8 cellular contexts compared by ENCODE assay signal in the genomic region with DNA sequence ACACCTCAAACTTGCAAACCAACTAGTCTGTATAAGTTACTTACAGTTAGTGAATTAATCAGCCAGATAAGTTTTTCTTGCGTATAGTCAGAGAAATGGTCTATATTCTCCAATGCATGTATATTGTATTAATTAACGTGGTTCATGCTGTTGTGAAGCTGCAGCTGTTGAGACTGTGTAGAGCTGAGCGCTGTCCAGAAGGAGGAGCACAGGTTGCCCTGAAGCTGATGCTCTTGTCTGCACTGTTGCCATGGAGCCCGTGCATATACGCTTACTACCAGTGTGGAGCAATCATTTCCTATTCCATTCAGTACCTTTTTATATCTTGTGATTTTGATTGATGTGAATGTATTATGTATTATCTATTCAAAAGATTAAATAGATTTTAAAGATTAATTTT.
A peak's percentile ranks its signal among the peaks of the same experiment; 100 is the strongest.
DNase-seq lines count a peak whose midpoint lies in the region; ATAC-seq and TF ChIP-seq lines count a peak whose summit lies in the region.

No MANE protein-coding gene starts in this region.

- no peak overlapping the region for H3K9ac ChIP-seq in IMR-90 (ENCODE audit: low read depth, low read length)

- peak; percentile 47 for DNase-seq in IMR-90
- peak; percentile 31 for DNase-seq in T-helper 9 cell
- DNase-seq in effector CD8-positive, alpha-beta T cell (lab: John Stamatoyannopoulos, UW): peak; percentile 9
- DNase-seq in stimulated activated CD4-positive, alpha-beta T cell treated with anti-CD3 and anti-CD28 coated beads, TNF-alpha, amount 100 ng/mL, for 4 hours (ENCODE audit: low read depth in 3 of 3): peak in 2 of 3 experiments; percentile 2 to 32
- DNase-seq in MG63: no peak

- no peak overlapping the region for H3K14ac ChIP-seq in IMR-90 (replicated peaks; ENCODE audit: low read depth, low read length)

- H2AK5ac ChIP-seq in IMR-90 (ENCODE audit: low read depth, low read length): no peak overlapping the region

- H3K9me1 ChIP-seq in IMR-90 (ENCODE audit: insufficient read depth, low read length): no peaks in the 10 kb centered on the region

- H2BK120ac ChIP-seq in IMR-90 (ENCODE audit: low read depth, low read length): no peak overlapping the region

- H2AFZ ChIP-seq in IMR-90 (replicated peaks; ENCODE audit: low read length, poor library complexity): no peak overlapping the region

- no peak overlapping the region for H3K18ac ChIP-seq in IMR-90 (ENCODE audit: low read depth, low read length)

- TF ChIP-seq RAD21 in IMR-90 (IDR thresholded peaks at IDR 0.05; ENCODE audit: low read length): no peak

- POLR2A ChIA-PET in IMR-90 (lab: Charles Lee; ENCODE audit: unreplicated experiment): no interaction called here

- no peak overlapping the region for H3K23ac ChIP-seq in IMR-90 (ENCODE audit: low read depth, low read length)

- H3K9me3 ChIP-seq in IMR-90 (ENCODE audit: control insufficient read depth, insufficient read depth, low read length) (no peaks in the 10 kb centered on the region), MG63 (peaks cover 3% of the 10 kb centered on the region; the same call in 1 of the 2 replicates)

- no TSS peak for BruUV-seq in IMR-90 (replicated peaks; lab: Mats Ljungman, UMichigan)

- H3K56ac ChIP-seq in IMR-90 (ENCODE audit: extremely low read depth, insufficient read depth, low read length): no peak overlapping the region

- no peak overlapping the region for H2AK9ac ChIP-seq in IMR-90 (replicated peaks; ENCODE audit: low read depth, low read length, poor library complexity)

- no peak for TF ChIP-seq POLR2A in IMR-90 (IDR thresholded peaks at IDR 0.05; ENCODE audit: low read depth, low read length)

- no peak overlapping the region for H4K91ac ChIP-seq in IMR-90 (ENCODE audit: insufficient read depth, low read depth, low read length)

- no peak overlapping the region for H4K5ac ChIP-seq in IMR-90 (ENCODE audit: low read depth, low read length)

- H2BK15ac ChIP-seq in IMR-90 (ENCODE audit: low read depth, low read length): no peak overlapping the region

- in situ Hi-C loops in IMR-90 (cut with MboI; ENCODE audit: low sequenced_read_pairs): no loop called here

- no CpG with 5 or more reads among the region's 5 CpGs for WGBS in IMR-90 (ENCODE audit: extremely low coverage in 2 of 2, insufficient read length in 1 of 2), 2 experiments

- CTCF ChIA-PET in IMR-90 (lab: Yijun Ruan, JAX): no interaction called here

- H4K20me1 ChIP-seq in IMR-90 (ENCODE audit: insufficient read depth, low read length): no peaks in the 10 kb centered on the region

- H3K36me3 ChIP-seq in IMR-90 (ENCODE audit: control insufficient read depth, insufficient read depth, low read length): no peaks in the 10 kb centered on the region
- no peaks in the 10 kb centered on the region for H3K36me3 ChIP-seq in MG63

- H3K27me3 ChIP-seq in IMR-90 (ENCODE audit: control insufficient read depth, insufficient read depth, low read length) (no peaks in the 10 kb centered on the region), MG63 (no peaks in the 10 kb centered on the region)

- peak; percentile 56; the same call in 1 of the 2 replicates for ATAC-seq in IMR-90 (ENCODE audit: low read depth)
- no peak for ATAC-seq in GM19328 (IDR thresholded peaks at IDR 0.05; ENCODE audit: unreplicated experiment)
- no peak for ATAC-seq in HG03432 (IDR thresholded peaks at IDR 0.05; ENCODE audit: unreplicated experiment)

- H3K27ac ChIP-seq in IMR-90 (ENCODE audit: insufficient read depth, low read length): no peak overlapping the region

- H2BK20ac ChIP-seq in IMR-90 (ENCODE audit: low read depth, low read length): no peak overlapping the region

- no peak overlapping the region for H4K8ac ChIP-seq in IMR-90 (ENCODE audit: low read depth in 2 of 2, low read length in 2 of 2)

- no peaks in the 10 kb centered on the region for H3K4me1 ChIP-seq in IMR-90 (ENCODE audit: control insufficient read depth, insufficient read depth, low read length)

- intact Hi-C loops in IMR-90 (cut with micrococcal nuclease): no loop called here

- dilution Hi-C loops in IMR-90 (cut with HindIII; ENCODE audit: low sequenced_read_pairs, unreplicated experiment): no loop called here

- TF ChIP-seq CTCF in GM12872 (IDR thresholded peaks at IDR 0.05; ENCODE audit: insufficient read depth, low read depth, low read length) (peak; percentile 20; the same call in 2 of the 3 replicates), IMR-90 (conservative IDR thresholded peaks at IDR 0.05; ENCODE audit: low read depth, low read length) (no peak)

- H2BK5ac ChIP-seq in IMR-90 (ENCODE audit: low read depth, low read length, poor library complexity, severe bottlenecking): no peak overlapping the region

- H3K4ac ChIP-seq in IMR-90 (ENCODE audit: low read depth, low read length): no peak overlapping the region

- H3K4me3 ChIP-seq in IMR-90 (ENCODE audit: insufficient read depth, low read depth, low read length) (no peak overlapping the region), MG63 (no peak overlapping the region)

- H3K4me2 ChIP-seq in IMR-90 (ENCODE audit: low read depth, low read length): no peak overlapping the region

- H3K79me1 ChIP-seq in IMR-90 (ENCODE audit: low read depth in 1 of 2, low read length in 2 of 2): no peaks in the 10 kb centered on the region

TF ChIP-seq in IMR-90, 13 proteins besides CTCF, POLR2A, EP300 and RAD21:
- TF ChIP-seq RCOR1 (IDR thresholded peaks at IDR 0.05; ENCODE audit: insufficient replicate concordance, low read length) (no peak), CEBPB (IDR thresholded peaks at IDR 0.05; ENCODE audit: low read depth, low read length) (no peak), MAFK (IDR thresholded peaks at IDR 0.05; ENCODE audit: low read depth, low read length) (no peak), FOS (IDR thresholded peaks at IDR 0.05; ENCODE audit: low read depth, low read length) (no peak), MXI1 (IDR thresholded peaks at IDR 0.05; ENCODE audit: borderline replicate concordance, low read depth, low read length) (no peak), SMC3 (IDR thresholded peaks at IDR 0.05; ENCODE audit: low read depth, low read length) (no peak), NFE2L2 (IDR thresholded peaks at IDR 0.05; ENCODE audit: low read depth, low read length) (no peak), MAZ (IDR thresholded peaks at IDR 0.05; ENCODE audit: borderline replicate concordance, low read depth, low read length) (no peak), BHLHE40 (IDR thresholded peaks at IDR 0.05; ENCODE audit: low read depth, low read length) (no peak), CHD1 (IDR thresholded peaks at IDR 0.05; ENCODE audit: low read depth, low read length) (no peak), RFX5 (IDR thresholded peaks at IDR 0.05; ENCODE audit: low read depth, low read length) (no peak)
- TF ChIP-seq, protein P1, sequence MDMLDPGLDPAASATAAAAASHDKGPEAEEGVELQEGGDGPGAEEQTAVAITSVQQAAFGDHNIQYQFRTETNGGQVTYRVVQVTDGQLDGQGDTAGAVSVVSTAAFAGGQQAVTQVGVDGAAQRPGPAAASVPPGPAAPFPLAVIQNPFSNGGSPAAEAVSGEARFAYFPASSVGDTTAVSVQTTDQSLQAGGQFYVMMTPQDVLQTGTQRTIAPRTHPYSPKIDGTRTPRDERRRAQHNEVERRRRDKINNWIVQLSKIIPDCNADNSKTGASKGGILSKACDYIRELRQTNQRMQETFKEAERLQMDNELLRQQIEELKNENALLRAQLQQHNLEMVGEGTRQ (IDR thresholded peaks at IDR 0.05; ENCODE audit: low read depth, low read length): no peak
- TF ChIP-seq, protein P2, sequence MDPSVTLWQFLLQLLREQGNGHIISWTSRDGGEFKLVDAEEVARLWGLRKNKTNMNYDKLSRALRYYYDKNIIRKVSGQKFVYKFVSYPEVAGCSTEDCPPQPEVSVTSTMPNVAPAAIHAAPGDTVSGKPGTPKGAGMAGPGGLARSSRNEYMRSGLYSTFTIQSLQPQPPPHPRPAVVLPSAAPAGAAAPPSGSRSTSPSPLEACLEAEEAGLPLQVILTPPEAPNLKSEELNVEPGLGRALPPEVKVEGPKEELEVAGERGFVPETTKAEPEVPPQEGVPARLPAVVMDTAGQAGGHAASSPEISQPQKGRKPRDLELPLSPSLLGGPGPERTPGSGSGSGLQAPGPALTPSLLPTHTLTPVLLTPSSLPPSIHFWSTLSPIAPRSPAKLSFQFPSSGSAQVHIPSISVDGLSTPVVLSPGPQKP (IDR thresholded peaks at IDR 0.05; ENCODE audit: borderline replicate concordance, low read depth, low read length): no peak
